In the genomic region with DNA sequence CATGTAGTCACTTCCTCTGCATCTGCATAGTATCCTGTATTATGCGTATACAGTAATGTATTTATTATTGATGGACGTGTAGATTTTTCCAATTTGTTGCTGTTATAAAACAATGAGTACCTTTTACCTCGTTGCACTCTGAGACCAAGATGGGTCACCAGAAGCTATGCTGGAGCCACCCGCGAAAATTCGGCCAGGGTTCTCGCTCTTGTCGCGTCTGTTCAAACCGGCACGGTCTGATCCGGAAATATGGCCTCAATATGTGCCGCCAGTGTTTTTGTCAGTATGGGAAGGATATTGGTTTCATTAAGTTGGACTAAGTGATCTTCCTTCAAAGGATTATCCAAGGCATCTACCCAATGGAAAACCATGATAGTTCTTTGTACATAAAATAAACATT, we compare ENCODE assay signal across 8 cellular contexts. TPM values are rescaled to one million over a fixed set of nuclear protein-coding genes. Genes with fewer than 3 reads are reported as not detected.
DNase-seq lines count a peak whose midpoint lies in the region; ATAC-seq and TF ChIP-seq lines count a peak whose summit lies in the region.

No MANE protein-coding gene starts in this region.

- no peak for TF ChIP-seq CTCF in colonic mucosa (IDR thresholded peaks at IDR 0.05)

- ATAC-seq in CD4-positive, CD25-positive, alpha-beta regulatory T cell (ENCODE audit: low read depth in 2 of 2) = no peak
- no peak for ATAC-seq in natural killer cell treated with Interleukin-12 subunit alpha and Interleukin-12 subunit beta and Interleukin-15 and Interleukin-18, amount 100 ng/mL, for 72 hours
- ATAC-seq in GM19452 (IDR thresholded peaks at IDR 0.05; ENCODE audit: unreplicated experiment) = no peak

- H3K4me3 ChIP-seq in CD4-positive, CD25-positive, alpha-beta regulatory T cell (ENCODE audit: low read depth, low read length) = peak overlapping the region; percentile 97
- H3K4me3 ChIP-seq in MG63 (peak overlapping the region; percentile 68), colonic mucosa (peak overlapping the region; percentile 97)

- intact Hi-C loops in colonic mucosa (cut with DNase I) = no loop called here

- peak overlapping the region; percentile 93 to 100 (median 100) for H3K4me3 Mint-ChIP-seq in CD4-positive, CD25-positive, alpha-beta regulatory T cell
- peak overlapping the region; percentile 85 for H3K4me3 Mint-ChIP-seq in natural killer cell treated with Interleukin-12 subunit alpha and Interleukin-12 subunit beta and Interleukin-15 and Interleukin-18, amount 100 ng/mL, for 72 hours

- peak overlapping the region in 2 of 3 donors; percentile 98 for H3K27ac Mint-ChIP-seq in CD4-positive, CD25-positive, alpha-beta regulatory T cell
- peak overlapping the region; percentile 91 to 93 for H3K27ac Mint-ChIP-seq in natural killer cell treated with Interleukin-12 subunit alpha and Interleukin-12 subunit beta and Interleukin-15 and Interleukin-18, amount 100 ng/mL, for 72 hours

- H3K4me1 Mint-ChIP-seq in CD4-positive, CD25-positive, alpha-beta regulatory T cell = peaks cover 29 to 84% (median 63%) of the 10 kb centered on the region in 4 donors
- H3K4me1 Mint-ChIP-seq in natural killer cell treated with Interleukin-12 subunit alpha and Interleukin-12 subunit beta and Interleukin-15 and Interleukin-18, amount 100 ng/mL, for 72 hours (ENCODE audit: low read depth in 2 of 2) = peaks cover 53 to 60% of the 10 kb centered on the region in 2 donors

- H3K27me3 ChIP-seq in CD4-positive, CD25-positive, alpha-beta regulatory T cell (ENCODE audit: control insufficient read depth, insufficient read depth, low read length) = no peaks in the 10 kb centered on the region
- H3K27me3 ChIP-seq in MG63 (no peaks in the 10 kb centered on the region), colonic mucosa (no peaks in the 10 kb centered on the region)

- H3K9ac ChIP-seq in colonic mucosa (ENCODE audit: low read depth in 2 of 2, low read length in 2 of 2) = no peak overlapping the region

- H3K27me3 Mint-ChIP-seq in CD4-positive, CD25-positive, alpha-beta regulatory T cell = peaks cover 4% of the 10 kb centered on the region
- H3K27me3 Mint-ChIP-seq in natural killer cell treated with Interleukin-12 subunit alpha and Interleukin-12 subunit beta and Interleukin-15 and Interleukin-18, amount 100 ng/mL, for 72 hours = no peaks in the 10 kb centered on the region

- H3K27ac ChIP-seq in CD4-positive, CD25-positive, alpha-beta regulatory T cell (ENCODE audit: insufficient read depth, low read length, poor library complexity, severe bottlenecking) = peak overlapping the region; percentile 90
- no peak overlapping the region for H3K27ac ChIP-seq in colonic mucosa

- H3K4me1 ChIP-seq in CD4-positive, CD25-positive, alpha-beta regulatory T cell (ENCODE audit: control insufficient read depth, insufficient read depth, low read length, poor library complexity, severe bottlenecking) = peaks cover 56% of the 10 kb centered on the region
- peaks cover 2% of the 10 kb centered on the region for H3K4me1 ChIP-seq in colonic mucosa

- H3K36me3 ChIP-seq in CD4-positive, CD25-positive, alpha-beta regulatory T cell (ENCODE audit: control insufficient read depth, insufficient read depth, low read length) = peaks cover 19% of the 10 kb centered on the region
- H3K36me3 ChIP-seq in MG63 (peaks cover 18% of the 10 kb centered on the region), colonic mucosa (no peaks in the 10 kb centered on the region)

- H3K9me3 Mint-ChIP-seq in CD4-positive, CD25-positive, alpha-beta regulatory T cell = no peaks in the 10 kb centered on the region
- H3K9me3 Mint-ChIP-seq in natural killer cell treated with Interleukin-12 subunit alpha and Interleukin-12 subunit beta and Interleukin-15 and Interleukin-18, amount 100 ng/mL, for 72 hours = no peaks in the 10 kb centered on the region

- H3K36me3 Mint-ChIP-seq in CD4-positive, CD25-positive, alpha-beta regulatory T cell = peaks cover 13% of the 10 kb centered on the region
- peaks cover 21% of the 10 kb centered on the region for H3K36me3 Mint-ChIP-seq in natural killer cell treated with Interleukin-12 subunit alpha and Interleukin-12 subunit beta and Interleukin-15 and Interleukin-18, amount 100 ng/mL, for 72 hours

- peak in 1 of 3 donors; percentile 24 for DNase-seq in CD4-positive, CD25-positive, alpha-beta regulatory T cell
- DNase-seq in MG63 = no peak
- DNase-seq in colonic mucosa = no peak
- no peak for DNase-seq in natural killer cell treated with Interleukin-12 subunit alpha and Interleukin-12 subunit beta and Interleukin-15 and Interleukin-18, amount 100 ng/mL, for 72 hours (ENCODE audit: low spot score)
- no peak for DNase-seq in ecto neural progenitor cell (ENCODE audit: low spot score)
- DNase-seq in EL = no peak
- DNase-seq in NCI-H1930 (lab: John Stamatoyannopoulos, UW) = no peak

- H3K9me3 ChIP-seq in CD4-positive, CD25-positive, alpha-beta regulatory T cell (ENCODE audit: control insufficient read depth in 2 of 2, low read length in 2 of 2) = no peaks in the 10 kb centered on the region
- H3K9me3 ChIP-seq in MG63 = no peaks in the 10 kb centered on the region
- no peaks in the 10 kb centered on the region for H3K9me3 ChIP-seq in colonic mucosa

RNA-seq across cellular contexts. Expression of gene PSMC2, which starts 1.0 kb away (rescaled TPM):
- total RNA-seq in CD4-positive, CD25-positive, alpha-beta regulatory T cell = 84.3 TPM
- 100 to 1,000 TPM; 153 to 214 (median 179) TPM for polyA plus RNA-seq in CD4-positive, CD25-positive, alpha-beta regulatory T cell
- 252 and 291 TPM in 2 replicates for total RNA-seq in MG63 (2014; rRNA removed; shearing (Covaris generic); ENCODE audit: low replicate concordance)
- total RNA-seq in colonic mucosa = 100 to 1,000 TPM in 1 of 2 donors, 10 to 100 TPM in 1; 75.6 to 109 TPM
- total RNA-seq in natural killer cell treated with Interleukin-12 subunit alpha and Interleukin-12 subunit beta and Interleukin-15 and Interleukin-18, amount 100 ng/mL, for 72 hours = 100 to 1,000 TPM; 139 to 188 TPM

RNA-seq across cellular contexts. Expression of gene DNAJC2, which starts 3.9 kb away (rescaled TPM):
- total RNA-seq in CD4-positive, CD25-positive, alpha-beta regulatory T cell = 63.1 TPM
- 10 to 100 TPM; 17.3 to 23.7 (median 19.9) TPM for polyA plus RNA-seq in CD4-positive, CD25-positive, alpha-beta regulatory T cell
- total RNA-seq in MG63 (2014; rRNA removed; shearing (Covaris generic); ENCODE audit: low replicate concordance) = 25.3 and 43.0 TPM in 2 replicates
- 10 to 100 TPM; 21.7 to 25.1 TPM for total RNA-seq in colonic mucosa
- total RNA-seq in natural killer cell treated with Interleukin-12 subunit alpha and Interleukin-12 subunit beta and Interleukin-15 and Interleukin-18, amount 100 ng/mL, for 72 hours = 10 to 100 TPM; 34.4 to 68.4 TPM

RNA-seq across cellular contexts. Expression of gene PMPCB, which starts 51.2 kb away (rescaled TPM):
- total RNA-seq in CD4-positive, CD25-positive, alpha-beta regulatory T cell = 86.6 TPM
- polyA plus RNA-seq in CD4-positive, CD25-positive, alpha-beta regulatory T cell = 10 to 100 TPM; 85.5 to 89.7 (median 88.0) TPM
- 44.3 and 56.3 TPM in 2 replicates for total RNA-seq in MG63 (2014; rRNA removed; shearing (Covaris generic); ENCODE audit: low replicate concordance)
- total RNA-seq in colonic mucosa = 10 to 100 TPM; 56.4 to 80.5 TPM
- 10 to 100 TPM; 55.6 to 62.9 TPM for total RNA-seq in natural killer cell treated with Interleukin-12 subunit alpha and Interleukin-12 subunit beta and Interleukin-15 and Interleukin-18, amount 100 ng/mL, for 72 hours
